1 cellular context compared by ENCODE assay signal in the genomic region with DNA sequence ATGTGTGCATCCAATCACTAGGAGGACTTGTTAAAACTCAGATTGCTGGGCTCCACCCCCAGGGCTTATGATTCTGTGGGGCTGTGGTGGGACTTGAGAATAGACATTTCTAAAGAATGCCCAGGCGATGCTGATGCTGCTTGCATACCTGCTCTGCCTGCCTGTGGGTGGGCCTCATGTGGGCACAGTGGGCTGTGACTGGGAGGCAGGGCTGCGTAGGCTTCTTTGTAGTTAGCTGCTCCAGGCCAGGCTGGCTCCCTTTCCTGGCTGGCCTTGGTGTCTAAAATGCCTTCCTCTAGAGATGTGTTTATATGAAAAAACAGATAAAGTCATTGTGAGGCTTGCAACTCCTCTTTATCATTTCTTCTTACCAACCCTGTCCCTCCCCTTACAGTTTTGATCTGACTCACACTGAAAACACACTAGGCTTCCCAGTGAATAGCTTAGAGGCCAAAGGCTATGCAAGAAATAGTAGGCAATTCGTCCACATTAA.
TF ChIP-seq lines count a peak whose summit lies in the region.

No MANE protein-coding gene starts in this region.

TF ChIP-seq in GM23338, 12 proteins besides CTCF, POLR2A, EP300 and RAD21 (continued from another document):
- TF ChIP-seq ZNF114 (CRISPR knock-in tag; IDR thresholded peaks at IDR 0.05) (no peak), STAT1 (IDR thresholded peaks at IDR 0.05; ENCODE audit: unreplicated experiment) (no peak), EZH2 (IDR thresholded peaks at IDR 0.05; ENCODE audit: low read depth, unreplicated experiment) (no peak)
